8 cellular contexts compared by ENCODE assay signal in genomic region chr1:207321790-207322530, GRCh38. TPM values are rescaled to one million over a fixed set of nuclear protein-coding genes. Genes with fewer than 3 reads are reported as not detected.
A peak's percentile ranks its signal among the peaks of the same experiment; 100 is the strongest.
DNase-seq lines count a peak whose midpoint lies in the region; ATAC-seq and TF ChIP-seq lines count a peak whose summit lies in the region.

No MANE protein-coding gene starts in this region.

- H3K27ac ChIP-seq in mucosa of rectum (ENCODE audit: low read depth in 2 of 2, low read length in 2 of 2), result peak overlapping the region; percentile 93 to 96

- ATAC-seq in HG02678 (IDR thresholded peaks at IDR 0.05; ENCODE audit: unreplicated experiment) (peak; percentile 32), HG02885 (IDR thresholded peaks at IDR 0.05; ENCODE audit: poor library complexity, unreplicated experiment) (no peak)

- H3K4me1 ChIP-seq in ES-I3 (ENCODE audit: insufficient read depth, low read length) (peaks cover 4% of the 10 kb centered on the region; the same call in 1 of the 2 replicates), endocrine pancreas (ENCODE audit: control insufficient read depth, insufficient read depth, low read length) (peaks cover 10% of the 10 kb centered on the region), mucosa of rectum (ENCODE audit: control insufficient read depth in 2 of 2, insufficient read depth in 2 of 2, low read length in 2 of 2) (peaks cover 8 to 25% of the 10 kb centered on the region in 2 donors)

- peak overlapping the region; percentile 99 for H3K4me3 ChIP-seq in endocrine pancreas (ENCODE audit: control insufficient read depth, insufficient read depth, low read length)
- peak overlapping the region; percentile 89 to 99 for H3K4me3 ChIP-seq in mucosa of rectum (ENCODE audit: low read length in 2 of 2)

- DNase-seq in SK-MEL-5 (ENCODE audit: low read depth, low spot score), result peak; percentile 4
- DNase-seq in midbrain (lab: John Stamatoyannopoulos, UW), result no peak
- DNase-seq in GM10248 (ENCODE audit: extremely low spot score), result no peak

- in situ Hi-C loops in SK-MEL-5 (cut with HindIII; ENCODE audit: low pct_unique_long_range_greater_than_20kb, low sequenced_read_pairs), result no loop called here

- H3K27me3 ChIP-seq in endocrine pancreas (ENCODE audit: control insufficient read depth, insufficient read depth, low read length) (no peaks in the 10 kb centered on the region), mucosa of rectum (ENCODE audit: control insufficient read depth in 2 of 2, insufficient read depth in 2 of 2, low read length in 2 of 2) (no peaks in the 10 kb centered on the region)

- POLR2A ChIA-PET in GM10248 (lab: Yijun Ruan, JAX), result interaction anchor here (0.5 to 1.9 kb wide), 6 partner anchors 8 to 90 kb away, joined by 3 to 33 read pairs (median 6); no protein-coding TSS in a partner anchor

- H3K36me3 ChIP-seq in ES-I3 (ENCODE audit: insufficient read depth, low read length) (peaks cover 3% of the 10 kb centered on the region; the same call in 1 of the 2 replicates), endocrine pancreas (ENCODE audit: control insufficient read depth, insufficient read depth, low read length) (no peaks in the 10 kb centered on the region), mucosa of rectum (ENCODE audit: control insufficient read depth in 2 of 2, insufficient read depth in 2 of 2, low read length in 2 of 2) (peaks cover 8 to 10% of the 10 kb centered on the region in 2 donors)

- no peak for TF ChIP-seq CTCF in GM10248 (IDR thresholded peaks at IDR 0.05; ENCODE audit: control extremely low read depth, extremely low read depth, low read depth, missing control alignments)

- CTCF ChIA-PET in GM10248 (lab: Yijun Ruan, JAX), result interaction anchor here (0.9 to 3.5 kb wide), 16 partner anchors 8 to 272 kb away, joined by 3 to 21 read pairs (median 3); partner anchors contain the start of gene PFKFB2

- H3K9ac ChIP-seq in ES-I3 (ENCODE audit: low read depth, low read length) (peak overlapping the region; percentile 81), endocrine pancreas (ENCODE audit: control insufficient read depth, insufficient read depth, low read length) (peak overlapping the region; percentile 81), mucosa of rectum (ENCODE audit: low read depth in 1 of 2, low read length in 2 of 2) (peak overlapping the region; percentile 98 to 100)

- H3K9me3 ChIP-seq in ES-I3 (ENCODE audit: control insufficient read depth, insufficient read depth, low read length) (no peaks in the 10 kb centered on the region), endocrine pancreas (ENCODE audit: control insufficient read depth, low read length) (no peaks in the 10 kb centered on the region), mucosa of rectum (ENCODE audit: control insufficient read depth in 2 of 2, low read length in 2 of 2) (no peaks in the 10 kb centered on the region)

RNA-seq across cellular contexts. Expression of gene CD55, which starts 0.5 kb away (rescaled TPM):
- total RNA-seq in SK-MEL-5 (2014; rRNA removed; shearing (Covaris generic)), result 47.9 and 53.3 TPM in 2 replicates
- polyA plus RNA-seq in SK-MEL-5 (2015; cell fraction: cytosol; rRNA removed), result 52.2 and 58.7 TPM in 2 replicates
- polyA plus RNA-seq in SK-MEL-5 (2015; cell fraction: nucleus; rRNA removed), result 8.0 and 15.2 TPM in 2 replicates
